15 cellular contexts compared by ENCODE assay signal in genomic region chr17:6422654-6423241, GRCh38. TPM values are rescaled to one million over a fixed set of nuclear protein-coding genes. Genes with fewer than 3 reads are reported as not detected.
DNase-seq lines count a peak whose midpoint lies in the region; ATAC-seq, FAIRE-seq and TF ChIP-seq lines count a peak whose summit lies in the region.
"Had no signal": no experiment of that assay in that cellular context is flagged by ENCODE, and none has a peak within 500 bp of the region (broad histone marks: within the 10 kb centered on the region; RNA-seq: fewer than 3 reads in every experiment).

No MANE protein-coding gene starts in this region.

- H3K4me3 ChIP-seq in GM23338 (no peak overlapping the region), LNCaP clone FGC (ENCODE audit: low read depth, low read length) (no peak overlapping the region), H1 (ENCODE audit: extremely low read depth in 1 of 4, insufficient read depth in 2 of 4, low read depth in 3 of 4, low read length in 4 of 4) (no peak overlapping the region)
- H3K4me3 ChIP-seq: PC-9, SJCRH30 had no signal

- peaks cover 13% of the 10 kb centered on the region for H3K27me3 Mint-ChIP-seq in GM23338 (ENCODE audit: insufficient read depth, low read depth, poor library complexity)

- no peak overlapping the region for H3K4me2 ChIP-seq in GM23338
- no peak overlapping the region for H3K4me2 ChIP-seq in H1 (ENCODE audit: insufficient read depth in 1 of 2, low read depth in 2 of 2, low read length in 2 of 2)
- H3K4me2 ChIP-seq: PC-9 had no signal

- H3K56ac ChIP-seq in H1 (replicated peaks; ENCODE audit: insufficient read length, low read depth, low read length): no peak overlapping the region

- H4K20me1 ChIP-seq in GM23338 (replicated peaks; ENCODE audit: insufficient read depth) (no peaks in the 10 kb centered on the region), H1 (replicated peaks in 1 of 2; ENCODE audit: control insufficient read depth in 1 of 2, insufficient read depth in 2 of 2, low read length in 2 of 2) (no peaks in the 10 kb centered on the region)

- no peak overlapping the region for H3K9ac ChIP-seq in H1 (replicated peaks in 1 of 4; ENCODE audit: extremely low read depth in 1 of 4, low read depth in 3 of 4, low read length in 3 of 4)

- POLR2A ChIA-PET in H1 (lab: Charles Lee; ENCODE audit: partially characterized antibody): interaction anchor here (0.6 kb wide), 1 partner anchor 292 kb away, joined by 3 read pairs; no protein-coding TSS in a partner anchor

- H2AK5ac ChIP-seq in H1 (ENCODE audit: low read depth, low read length): no peak overlapping the region

- H2BK5ac ChIP-seq in H1 (ENCODE audit: low read depth, low read length): 0 out of 2 replicates have a peak overlapping the region, but pooled peaks have one; percentile 61

- no peaks in the 10 kb centered on the region for H3K23me2 ChIP-seq in H1 (ENCODE audit: low read depth, low read length)

- peak in 1 of 2 experiments; percentile 25; a peak in 2 of 4 replicates for TF ChIP-seq RAD21 in H1 (IDR thresholded peaks at IDR 0.05 in 1 of 2, conservative IDR thresholded peaks at IDR 0.05 in 1 of 2; ENCODE audit: low read depth in 2 of 2, low read length in 2 of 2)

- 0 out of 2 replicates have a peak overlapping the region, but pooled peaks have one; percentile 68 for H2BK12ac ChIP-seq in H1 (ENCODE audit: low read depth, low read length)

- peak overlapping the region; percentile 95 for H2AFZ ChIP-seq in GM23338
- H2AFZ ChIP-seq in H1 (ENCODE audit: low read length): no peak overlapping the region
- H2AFZ ChIP-seq: PC-9 had no signal

- H3K79me2 ChIP-seq in GM23338 (replicated peaks; ENCODE audit: insufficient read depth) (no peaks in the 10 kb centered on the region), H1 (ENCODE audit: control insufficient read depth in 1 of 2, insufficient read depth in 2 of 2, low read length in 2 of 2) (no peaks in the 10 kb centered on the region)

- TF ChIP-seq POLR2A in H1 (IDR thresholded peaks at IDR 0.05; ENCODE audit: control extremely low read depth in 1 of 2, low read depth in 2 of 2, low read length in 2 of 2): no peak

- H3K4me1 ChIP-seq in GM23338 (ENCODE audit: insufficient read depth) (peaks cover 5% of the 10 kb centered on the region), H1 (replicated peaks in 1 of 4; ENCODE audit: control insufficient read depth in 3 of 4, insufficient read depth in 4 of 4, low read length in 3 of 4) (peaks cover 0 to 7% (median 5%) of the 10 kb centered on the region in 4 experiments; a peak in 4 of 7 replicates)
- H3K4me1 ChIP-seq: SJCRH30 had no signal

- no peaks in the 10 kb centered on the region for H3K79me1 ChIP-seq in H1 (ENCODE audit: low read depth, low read length)

- no peak overlapping the region for H3K23ac ChIP-seq in H1 (ENCODE audit: insufficient read length)

- no peak overlapping the region for H4K5ac ChIP-seq in H1 (ENCODE audit: insufficient read length, low read depth, low read length)

- H3K36me3 Mint-ChIP-seq in GM23338 (ENCODE audit: low read depth): no peaks in the 10 kb centered on the region

- no peak for FAIRE-seq in H1 (lab: Jason Lieb, UNC)

- TF ChIP-seq CTCF in GM23338 (conservative IDR thresholded peaks at IDR 0.05; ENCODE audit: low read depth in 2 of 2): peak; percentile 47 to 56
- TF ChIP-seq CTCF in LNCaP clone FGC (IDR thresholded peaks at IDR 0.05; ENCODE audit: control insufficient read depth, extremely low read depth, insufficient read depth): 0 out of 2 replicates have a peak, but pooled peaks have one; percentile 7
- peak; percentile 38 to 52 (median 51); a peak in 3 of 4 replicates for TF ChIP-seq CTCF in H1 (IDR thresholded peaks at IDR 0.05; ENCODE audit: control extremely low read depth in 1 of 3, insufficient read depth in 1 of 3, low read depth in 1 of 3, low read length in 3 of 3)
- TF ChIP-seq CTCF in GM13977 (IDR thresholded peaks at IDR 0.05; ENCODE audit: extremely low read depth, insufficient read depth, missing control alignments): no peak

- H2BK15ac ChIP-seq in H1 (ENCODE audit: low read length): peak overlapping the region; percentile 72; the same call in 1 of the 2 replicates

- H3K4me3 Mint-ChIP-seq in GM23338: no peak overlapping the region; the same call in 2 of the 3 replicates
- H3K4me3 Mint-ChIP-seq: T-helper 1 cell treated with Interleukin-12 subunit alpha and Interleukin-12 subunit beta and Interleukin-4 antibody, amounts not matched to agents 30 μg/mL and 1 μg/mL, for 36 hours had no signal

- H3K18ac ChIP-seq in H1 (ENCODE audit: extremely low read depth, low read length): no peak overlapping the region; the same call in 1 of the 2 replicates

- no peaks in the 10 kb centered on the region for H3K9me2 ChIP-seq in GM23338 (ENCODE audit: insufficient read depth)

- H4K8ac ChIP-seq in H1 (ENCODE audit: extremely low read depth, insufficient read depth, low read length): peak overlapping the region; percentile 5; the same call in 1 of the 2 replicates

- H2BK20ac ChIP-seq in H1 (ENCODE audit: low read length): no peak overlapping the region

- no peaks in the 10 kb centered on the region for H3K9me3 ChIP-seq in H1 (ENCODE audit: insufficient read depth in 2 of 2, low read depth in 1 of 2, low read length in 1 of 2)
- H3K9me3 ChIP-seq: SJCRH30 had no signal

- no peaks in the 10 kb centered on the region for H3K9me3 Mint-ChIP-seq in GM23338
- H3K9me3 Mint-ChIP-seq: T-helper 1 cell treated with Interleukin-12 subunit alpha and Interleukin-12 subunit beta and Interleukin-4 antibody, amounts not matched to agents 30 μg/mL and 1 μg/mL, for 36 hours had no signal

- no peak overlapping the region for H2BK120ac ChIP-seq in H1 (replicated peaks; ENCODE audit: low read depth, low read length)

- H3F3A ChIP-seq in GM23338 (replicated peaks; ENCODE audit: low read depth): no peaks in the 10 kb centered on the region

- no peak for TF ChIP-seq EP300 in H1 (IDR thresholded peaks at IDR 0.05; ENCODE audit: borderline replicate concordance in 1 of 2, low read depth in 2 of 2, low read length in 2 of 2)

- H3K36me3 ChIP-seq in GM23338 (ENCODE audit: insufficient read depth) (no peaks in the 10 kb centered on the region), H1 (ENCODE audit: control insufficient read depth in 2 of 4, insufficient read depth in 4 of 4, low read length in 3 of 4) (no peaks in the 10 kb centered on the region)
- H3K36me3 ChIP-seq: SJCRH30 had no signal

- in situ Hi-C loops in GM13977 (cut with MboI; ENCODE audit: low pct_unique_long_range_greater_than_20kb, low sequenced_read_pairs, unreplicated experiment): no loop called here

- ATAC-seq in GM23338: peak; percentile 48

- CTCF ChIA-PET in H1 (lab: Charles Lee; ENCODE audit: partially characterized antibody): interaction anchor here (0.6 to 6.9 kb wide), 21 partner anchors 9 to 839 kb away, joined by 3 to 60 read pairs (median 4); partner anchors contain the start of genes AIPL1 and NLRP1

- H3K27ac Mint-ChIP-seq in GM23338: no peak overlapping the region
- H3K27ac Mint-ChIP-seq: T-helper 1 cell treated with Interleukin-12 subunit alpha and Interleukin-12 subunit beta and Interleukin-4 antibody, amounts not matched to agents 30 μg/mL and 1 μg/mL, for 36 hours had no signal

- H3K27ac ChIP-seq in GM23338 (ENCODE audit: low read depth): no peak overlapping the region
- H3K27ac ChIP-seq in H1 (ENCODE audit: low read depth, low read length): no peak overlapping the region
- H3K27ac ChIP-seq: C4-2B, PC-9, RWPE1, SJCRH30 had no signal

- no peak overlapping the region for H3K4ac ChIP-seq in H1 (replicated peaks; ENCODE audit: insufficient read length, low read depth, low read length)

- DNase-seq in GM23338 (ENCODE audit: low spot score) (peak; percentile 38), LNCaP clone FGC (ENCODE audit: low read depth) (no peak), H1 (ENCODE audit: low read depth in 1 of 2, low spot score in 2 of 2) (no peak), posterior vena cava (ENCODE audit: low spot score) (peak; percentile 67), NCI-H146 (lab: John Stamatoyannopoulos, UW) (no peak), mucosa of gallbladder (ENCODE audit: low spot score) (no peak), GM13977 (ENCODE audit: low spot score) (no peak)
- DNase-seq: NCI-H1092, NCI-H1436 treated with DMSO at 0.1 percent for 48 hours, NCI-H446 treated with DMSO at 0.1 percent for 48 hours had no signal

- WGBS in H1 (ENCODE audit: extremely low coverage in 1 of 2, insufficient coverage in 1 of 2, insufficient read length in 1 of 2, insufficient replicate concordance in 2 of 2, low coverage in 1 of 2, low lambda C conversion rate in 2 of 2, missing lambda C conversion rate in 1 of 2), 2 experiments: 81% methylated on average over 13 of the region's 13 CpGs; no CpG with 5 or more reads in 1 of the 2 experiments

- H3K27me3 ChIP-seq in GM23338 (ENCODE audit: insufficient read depth): no peaks in the 10 kb centered on the region
- H3K27me3 ChIP-seq in H1 (replicated peaks in 1 of 4; ENCODE audit: control insufficient read depth in 3 of 4, extremely low read depth in 1 of 4, insufficient read depth in 3 of 4, low read length in 3 of 4): no peaks in the 10 kb centered on the region
- H3K27me3 ChIP-seq: SJCRH30 had no signal

- intact Hi-C loops in posterior vena cava (cut with DNase I): loop anchor here in 1 of 2 donors (5.0 kb wide), 1 partner anchor 835 kb away; no protein-coding TSS in a partner anchor

- no peak overlapping the region for H4K91ac ChIP-seq in H1 (replicated peaks; ENCODE audit: insufficient read length, low read length)

- peaks cover 10% of the 10 kb centered on the region for H3K4me1 Mint-ChIP-seq in GM23338

- no peak overlapping the region for H3K14ac ChIP-seq in H1 (ENCODE audit: insufficient read length)

RNA-seq across cellular contexts. Expression of gene AIPL1, which starts 12.2 kb away (rescaled TPM):
- 0.17 and 0.43 TPM in 2 replicates for total RNA-seq in GM23338 (2014; rRNA removed; shearing (Covaris generic))
- polyA plus RNA-seq in GM23338 (2016; fragmentation: Nextera tagmentation; extraction: Ambion mirVana) (0.24 and 0.30 TPM in 2 replicates), H1 (2011; rRNA removed) (0.56 and 0.89 TPM in 2 replicates)
- total RNA-seq in H1 (2021; fragmentation: NEBNext Ultra II Directional; extraction: Animal tissue kit (Norgen Biotek cat#: 25700)): 0.71 TPM in 1 of 2 replicates, not detected in the other
- polyA plus RNA-seq in H1 (2011; cell fraction: cytosol; rRNA removed): 1.6 TPM
- 0.78 TPM for polyA plus RNA-seq in H1 (2011; cell fraction: nucleus; rRNA removed)
- polyA plus RNA-seq in H1 (2012, experiment 1 of 2): 0.22 to 0.55 TPM (median 0.40 TPM) in 4 replicates
- polyA plus RNA-seq in H1 (2012, experiment 2 of 2): 0.09 TPM
- 0.14 TPM for polyA plus RNA-seq in H1 (2013, experiment 1 of 2)
- 0.29 TPM for polyA plus RNA-seq in H1 (2013, experiment 2 of 2)
- 0.20 and 0.22 TPM in 2 replicates for polyA minus RNA-seq in H1 (2011; rRNA and poly(A)+ RNA removed)
- not detected for polyA minus RNA-seq in H1 (2011; cell fraction: cytosol; rRNA and poly(A)+ RNA removed)
- polyA minus RNA-seq in H1 (2011; cell fraction: nucleus; rRNA and poly(A)+ RNA removed): not detected
- total RNA-seq in posterior vena cava (not detected), mucosa of gallbladder (not detected)
- total RNA-seq: PC-9 had no signal

RNA-seq across cellular contexts. Expression of gene PIMREG, which starts 21.5 kb away (rescaled TPM):
- total RNA-seq in GM23338 (2014; rRNA removed; shearing (Covaris generic)): 137 and 144 TPM in 2 replicates
- polyA plus RNA-seq in GM23338 (2016; fragmentation: Nextera tagmentation; extraction: Ambion mirVana) (81.7 and 87.8 TPM in 2 replicates), H1 (2011; rRNA removed) (126 and 148 TPM in 2 replicates)
- 133 and 143 TPM in 2 replicates for total RNA-seq in H1 (2021; fragmentation: NEBNext Ultra II Directional; extraction: Animal tissue kit (Norgen Biotek cat#: 25700))
- polyA plus RNA-seq in H1 (2011; cell fraction: cytosol; rRNA removed): 154 TPM
- polyA plus RNA-seq in H1 (2011; cell fraction: nucleus; rRNA removed): 223 TPM
- polyA plus RNA-seq in H1 (2012, experiment 1 of 2): 83.9 to 119 TPM (median 107 TPM) in 4 replicates
- polyA plus RNA-seq in H1 (2012, experiment 2 of 2): 116 TPM
- 64.4 TPM for polyA plus RNA-seq in H1 (2013, experiment 1 of 2)
- 62.7 TPM for polyA plus RNA-seq in H1 (2013, experiment 2 of 2)
- 55.3 and 66.3 TPM in 2 replicates for polyA minus RNA-seq in H1 (2011; rRNA and poly(A)+ RNA removed)
- polyA minus RNA-seq in H1 (2011; cell fraction: cytosol; rRNA and poly(A)+ RNA removed): 56.3 TPM
- polyA minus RNA-seq in H1 (2011; cell fraction: nucleus; rRNA and poly(A)+ RNA removed): 68.8 TPM
- total RNA-seq in posterior vena cava (under 1 TPM in 1 of 2 donors, not detected in 1; 0.56 TPM), mucosa of gallbladder (1.4 TPM)

Comparison
In these comparisons a context has a peak if more than half of its experiments do, and no peak if none do; other contexts are left out.
1. DNase-seq: peak in GM23338 (single experiment) and posterior vena cava (single experiment); none in LNCaP clone FGC (single experiment), H1 (0 of 2), NCI-H146 (single experiment), mucosa of gallbladder (single experiment) and GM13977 (single experiment).
2. RNA of gene PIMREG, which starts 21.5 kb away (total RNA-seq): 137 to 144 TPM in GM23338 and 133 to 143 TPM in H1; 1.4 TPM in mucosa of gallbladder (single experiment) and 0.56 TPM in posterior vena cava; every median in the first group is over 10 times any median in the second.